In the genomic region with DNA sequence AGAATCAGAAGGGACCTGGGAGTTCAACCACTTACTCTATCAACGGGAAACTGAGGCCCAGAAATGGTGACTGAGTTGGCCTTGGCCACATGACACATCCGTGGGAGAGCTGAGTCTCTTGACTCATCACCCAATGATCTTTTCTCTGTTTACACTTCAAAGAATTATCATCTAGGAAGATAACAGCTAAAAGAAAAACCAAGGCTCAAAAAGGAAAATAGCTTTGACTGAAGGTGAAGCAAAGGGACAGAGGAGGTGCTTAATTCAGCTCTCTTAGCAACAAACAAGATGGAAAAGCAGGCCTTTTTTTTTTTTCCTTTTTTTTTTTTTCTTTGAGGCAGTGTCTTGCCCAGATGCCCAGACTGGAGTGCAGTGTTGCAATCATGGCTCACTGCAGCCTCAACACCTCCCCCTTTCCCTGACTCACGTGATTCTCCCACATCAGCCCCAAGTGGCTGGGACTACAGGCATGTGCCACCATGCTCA, we compare ENCODE assay signal across 10 cellular contexts. TPM values are rescaled to one million over a fixed set of nuclear protein-coding genes. Genes with fewer than 3 reads are reported as not detected.
DNase-seq lines count a peak whose midpoint lies in the region; ATAC-seq and TF ChIP-seq lines count a peak whose summit lies in the region.
"Had no signal": no experiment of that assay in that cellular context is flagged by ENCODE, and none has a peak within 500 bp of the region (broad histone marks: within the 10 kb centered on the region; RNA-seq: fewer than 3 reads in every experiment).

No MANE protein-coding gene starts in this region.

- no peak overlapping the region for H3K4me3 ChIP-seq in H7 (ENCODE audit: insufficient read depth, low read depth, low read length)

- no peaks in the 10 kb centered on the region for H3K27me3 Mint-ChIP-seq in brain
- H3K27me3 Mint-ChIP-seq: IgD-negative memory B cell had no signal

- no peaks in the 10 kb centered on the region for H3K27me3 ChIP-seq in H7 (ENCODE audit: control insufficient read depth, insufficient read depth, low read length)

- no peak for ATAC-seq in HG03135 (IDR thresholded peaks at IDR 0.05; ENCODE audit: unreplicated experiment)
- ATAC-seq: left colon had no signal

- no peak for TF ChIP-seq CTCF in brain (conservative IDR thresholded peaks at IDR 0.05)

- H3K4me3 Mint-ChIP-seq in brain = peak overlapping the region in 2 of 5 experiments; percentile 27 to 62
- H3K4me3 Mint-ChIP-seq: IgD-negative memory B cell had no signal

- H3K4me1 Mint-ChIP-seq in brain = peaks cover 13% of the 10 kb centered on the region

- DNase-seq in A172 (ENCODE audit: low spot score) (peak; percentile 51), LHCN-M2 (ENCODE audit: low read depth) (peak; percentile 72), kidney tubule cell (ENCODE audit: low spot score) (peak; percentile 72), H7 (no peak), NCI-H82 treated with DMSO at 0.1 percent for 48 hours (lab: John Stamatoyannopoulos, UW; ENCODE audit: unreplicated experiment) (no peak)
- DNase-seq in stimulated activated CD4-positive, alpha-beta T cell treated with anti-CD3 and anti-CD28 coated beads, Interleukin-4, amount 100 ng/mL, for 1 hour = no peak
- DNase-seq: left colon had no signal

- no peaks in the 10 kb centered on the region for H3K9me3 Mint-ChIP-seq in brain
- H3K9me3 Mint-ChIP-seq: IgD-negative memory B cell had no signal

- peaks cover 54% of the 10 kb centered on the region for H3K36me3 Mint-ChIP-seq in brain

- peak overlapping the region in 4 of 5 experiments; percentile 60 to 93 (median 82) for H3K27ac Mint-ChIP-seq in brain
- H3K27ac Mint-ChIP-seq: IgD-negative memory B cell had no signal

- H3K36me3 ChIP-seq in H7 (replicated peaks; ENCODE audit: control insufficient read depth, insufficient read depth, low read length) = peaks cover 9% of the 10 kb centered on the region

RNA-seq across cellular contexts. Expression of a gene that starts 16.7 kb away (rescaled TPM):
- 11.6 and 12.7 TPM in 2 replicates for total RNA-seq in A172 (2014; rRNA removed; shearing (Covaris generic))
- 9.0 and 9.4 TPM in 2 replicates for total RNA-seq in LHCN-M2 (2014; rRNA removed)
- 3.6 TPM for polyA plus RNA-seq in LHCN-M2 (2012)
- polyA plus RNA-seq in brain (ENCODE audit: insufficient read depth, low read depth, low replicate concordance) = 5.0 TPM
- total RNA-seq in H7 (2014; rRNA removed; shearing (Covaris generic)) = 6.6 and 8.6 TPM in 2 replicates

Comparison
In these comparisons a context has a peak if more than half of its experiments do, and no peak if none do; other contexts are left out.
1. DNase-seq: peak in A172 (single experiment), LHCN-M2 (single experiment) and kidney tubule cell (single experiment); none in H7 (single experiment), stimulated activated CD4-positive, alpha-beta T cell treated with anti-CD3 and anti-CD28 coated beads, Interleukin-4, amount 100 ng/mL, for 1 hour (single experiment) and NCI-H82 treated with DMSO at 0.1 percent for 48 hours (single experiment).